In genomic region chr12:88144037-88144436, GRCh38 we compare ENCODE assay signal across 16 cellular contexts. TPM values are rescaled to one million over a fixed set of nuclear protein-coding genes. Genes with fewer than 3 reads are reported as not detected.
DNase-seq lines count a peak whose midpoint lies in the region; ATAC-seq and TF ChIP-seq lines count a peak whose summit lies in the region.
"Had no signal": no experiment of that assay in that cellular context is flagged by ENCODE, and none has a peak within 500 bp of the region (broad histone marks: within the 10 kb centered on the region; RNA-seq: fewer than 3 reads in every experiment).

No MANE protein-coding gene starts in this region.

- H3K27me3 ChIP-seq in breast epithelium (no peaks in the 10 kb centered on the region), PC-3 (ENCODE audit: low read length) (no peaks in the 10 kb centered on the region), iPS-20b (ENCODE audit: insufficient read depth, low read length) (no peaks in the 10 kb centered on the region), esophagus muscularis mucosa (no peaks in the 10 kb centered on the region)
- H3K27me3 ChIP-seq: Peyer's patch, upper lobe of left lung had no signal

- H3K27ac Mint-ChIP-seq in MCF 10A (ENCODE audit: low read depth, unreplicated experiment) (peak overlapping the region; percentile 50), type B pancreatic cell (peak overlapping the region; percentile 93)

- BruUV-seq in MCF 10A (replicated peaks; lab: Mats Ljungman, UMichigan), result no TSS peak
- BruUV-seq in PC-3 (replicated peaks; lab: Mats Ljungman, UMichigan), result no TSS peak

- DNase-seq in MCF 10A (ENCODE audit: unreplicated experiment), result no peak
- DNase-seq in breast epithelium (ENCODE audit: low spot score in 2 of 2), result no peak
- no peak for DNase-seq in PC-3
- no peak for DNase-seq in type B pancreatic cell (ENCODE audit: extremely low spot score, unreplicated experiment)
- DNase-seq in esophagus muscularis mucosa (ENCODE audit: extremely low spot score), result no peak
- DNase-seq: activated gamma-delta T cell treated with Interleukin-2 at 50 U/mL for 16 hours; NCI-H1436 treated with DMSO at 0.1 percent for 48 hours; NCI-H510A treated with DMSO at 0.1 percent for 48 hours; Peyer's patch; stimulated activated CD4-positive, alpha-beta T cell treated with anti-CD3 and anti-CD28 coated beads, Interleukin-2, amount 100 ng/mL, for 24 hours; stimulated activated CD8-positive, alpha-beta memory T cell treated with anti-CD3 and anti-CD28 coated beads, Interleukin-4, amount 100 ng/mL, for 48 hours; T-helper 17 cell; upper lobe of left lung had no signal

- TF ChIP-seq POLR2A in breast epithelium (IDR thresholded peaks at IDR 0.05) (no peak), esophagus muscularis mucosa (IDR thresholded peaks at IDR 0.05; ENCODE audit: low read depth) (no peak)

- TF ChIP-seq CTCF in MCF 10A (IDR thresholded peaks at IDR 0.05; ENCODE audit: unreplicated experiment), result no peak
- TF ChIP-seq CTCF in breast epithelium (IDR thresholded peaks at IDR 0.05), result no peak
- no peak for TF ChIP-seq CTCF in PC-3 (conservative IDR thresholded peaks at IDR 0.05; ENCODE audit: low read depth, low read length)
- no peak for TF ChIP-seq CTCF in type B pancreatic cell (conservative IDR thresholded peaks at IDR 0.05)
- no peak for TF ChIP-seq CTCF in esophagus muscularis mucosa (IDR thresholded peaks at IDR 0.05)

- POLR2A ChIA-PET in MCF 10A (lab: Yijun Ruan, JAX), result interaction anchor here (1.0 kb wide), 1 partner anchor 44 kb away, joined by 3 read pairs; no protein-coding TSS in a partner anchor
- POLR2A ChIA-PET in PC-3 (lab: Charles Lee; ENCODE audit: unreplicated experiment), result no interaction called here

- H3K36me3 ChIP-seq in breast epithelium, result peaks cover 3% of the 10 kb centered on the region
- no peaks in the 10 kb centered on the region for H3K36me3 ChIP-seq in PC-3 (ENCODE audit: low read depth, low read length)
- no peaks in the 10 kb centered on the region for H3K36me3 ChIP-seq in iPS-20b (ENCODE audit: insufficient read depth, low read depth, low read length)
- H3K36me3 ChIP-seq in esophagus muscularis mucosa, result peaks cover 0 to 8% (median 3%) of the 10 kb centered on the region in 4 donors
- H3K36me3 ChIP-seq: Peyer's patch, upper lobe of left lung had no signal

- H3K9ac ChIP-seq in PC-3 (ENCODE audit: low read length) (no peak overlapping the region), iPS-20b (ENCODE audit: low read depth, low read length) (peak overlapping the region; percentile 45; the same call in 1 of the 2 replicates)

- no peak overlapping the region for H2AFZ ChIP-seq in PC-3 (ENCODE audit: low read length)

- no peaks in the 10 kb centered on the region for H3K9me2 ChIP-seq in PC-3 (replicated peaks; ENCODE audit: low read length)

- H3K79me2 ChIP-seq in PC-3 (ENCODE audit: low read length), result peaks cover 49% of the 10 kb centered on the region

- H3K4me1 Mint-ChIP-seq in MCF 10A (ENCODE audit: insufficient read depth, unreplicated experiment) (peaks cover 24% of the 10 kb centered on the region), type B pancreatic cell (ENCODE audit: unreplicated experiment) (peaks cover 32% of the 10 kb centered on the region)

- no peaks in the 10 kb centered on the region for H3K9me3 ChIP-seq in breast epithelium
- no peaks in the 10 kb centered on the region for H3K9me3 ChIP-seq in PC-3 (ENCODE audit: low read length)
- no peaks in the 10 kb centered on the region for H3K9me3 ChIP-seq in iPS-20b (ENCODE audit: insufficient read depth, low read depth, low read length)
- no peaks in the 10 kb centered on the region for H3K9me3 ChIP-seq in esophagus muscularis mucosa
- H3K9me3 ChIP-seq: Peyer's patch, upper lobe of left lung had no signal

- H3K27me3 Mint-ChIP-seq in MCF 10A (ENCODE audit: insufficient read depth, unreplicated experiment) (no peaks in the 10 kb centered on the region), type B pancreatic cell (no peaks in the 10 kb centered on the region)
- H3K27me3 Mint-ChIP-seq: T-helper 17 cell had no signal

- H4K20me1 ChIP-seq in PC-3 (ENCODE audit: low read length), result no peaks in the 10 kb centered on the region

- intact Hi-C loops in MCF 10A (cut with micrococcal nuclease) (loop anchor here (10.0 kb wide), 1 partner anchor 1381 kb away; the partner anchor contains the start of genes GALNT4 and POC1B), breast epithelium (cut with DNase I; ENCODE audit: low total_unique reads) (no loop called here), PC-3 (cut with micrococcal nuclease) (no loop called here), esophagus muscularis mucosa (cut with DNase I) (loop anchor here (5.0 kb wide), 1 partner anchor 1563 kb away; the partner anchor contains the start of gene ATP2B1)

- CTCF ChIA-PET in MCF 10A (lab: Yijun Ruan, JAX), result no interaction called here
- CTCF ChIA-PET in PC-3 (lab: Charles Lee), result no interaction called here

- H3K9me3 Mint-ChIP-seq in MCF 10A (ENCODE audit: unreplicated experiment) (no peaks in the 10 kb centered on the region), type B pancreatic cell (no peaks in the 10 kb centered on the region)

- no peak overlapping the region for H3K4me3 ChIP-seq in breast epithelium
- peak overlapping the region; percentile 89; the same call in 1 of the 2 replicates for H3K4me3 ChIP-seq in PC-3 (ENCODE audit: low read length)
- peak overlapping the region; percentile 99 for H3K4me3 ChIP-seq in iPS-20b (ENCODE audit: low read length)
- no peak overlapping the region for H3K4me3 ChIP-seq in esophagus muscularis mucosa
- H3K4me3 ChIP-seq: upper lobe of left lung had no signal

- no peaks in the 10 kb centered on the region for H3F3A ChIP-seq in PC-3 (ENCODE audit: low read length, unreplicated experiment)

- H3K36me3 Mint-ChIP-seq in MCF 10A (ENCODE audit: insufficient read depth, unreplicated experiment) (peaks cover 16% of the 10 kb centered on the region), type B pancreatic cell (peaks cover 3% of the 10 kb centered on the region)

- H3K4me2 ChIP-seq in PC-3 (ENCODE audit: low read length), result peak overlapping the region; percentile 88

- WGBS in esophagus muscularis mucosa, result 96% methylated on average over 5 of the region's 5 CpGs

- TF ChIP-seq EP300 in esophagus muscularis mucosa (IDR thresholded peaks at IDR 0.05), result no peak

- peaks cover 0 to 8% of the 10 kb centered on the region in 2 donors for H3K4me1 ChIP-seq in breast epithelium
- peaks cover 14% of the 10 kb centered on the region for H3K4me1 ChIP-seq in PC-3 (ENCODE audit: insufficient read depth, low read length)
- H3K4me1 ChIP-seq in iPS-20b (ENCODE audit: insufficient read depth, low read length), result peaks cover 32% of the 10 kb centered on the region
- H3K4me1 ChIP-seq in esophagus muscularis mucosa, result peaks cover 4 to 44% (median 36%) of the 10 kb centered on the region in 4 donors

- no peak overlapping the region for H3K27ac ChIP-seq in breast epithelium
- no peak overlapping the region for H3K27ac ChIP-seq in PC-3 (ENCODE audit: low read length)
- H3K27ac ChIP-seq in iPS-20b (ENCODE audit: low read length), result peak overlapping the region; percentile 16
- H3K27ac ChIP-seq in esophagus muscularis mucosa (replicated peaks in 1 of 4), result no peak overlapping the region
- H3K27ac ChIP-seq: Peyer's patch, upper lobe of left lung had no signal

- H3K4me3 Mint-ChIP-seq in MCF 10A (ENCODE audit: unreplicated experiment), result peak overlapping the region; percentile 96
- H3K4me3 Mint-ChIP-seq in type B pancreatic cell, result peak overlapping the region; percentile 92

- ATAC-seq in PC-3 (no peak), HG03521 (IDR thresholded peaks at IDR 0.05; ENCODE audit: unreplicated experiment) (no peak), HG03439 (IDR thresholded peaks at IDR 0.05; ENCODE audit: unreplicated experiment) (no peak)
- ATAC-seq: T-helper 17 cell had no signal

RNA-seq across cellular contexts. Expression of gene TMTC3, which starts 1.9 kb away (rescaled TPM):
- total RNA-seq in MCF 10A (2022) (19.0 and 22.2 TPM in 2 replicates), breast epithelium (10 to 100 TPM; 14.7 to 20.6 (median 20.2) TPM), PC-3 (2014; rRNA removed) (10.0 and 11.4 TPM in 2 replicates), type B pancreatic cell (ENCODE audit: low replicate concordance) (34.1 and 38.5 TPM in 2 replicates), esophagus muscularis mucosa (10 to 100 TPM; 16.9 to 22.2 (median 18.3) TPM)

RNA-seq across cellular contexts. Expression of gene CEP290, which starts 2.1 kb away (rescaled TPM):
- total RNA-seq in MCF 10A (2022) (18.7 and 22.3 TPM in 2 replicates), breast epithelium (10 to 100 TPM; 16.6 to 27.1 (median 24.6) TPM), PC-3 (2014; rRNA removed) (9.7 and 16.1 TPM in 2 replicates), type B pancreatic cell (ENCODE audit: low replicate concordance) (8.0 and 28.5 TPM in 2 replicates), esophagus muscularis mucosa (10 to 100 TPM in 3 of 4 donors, 1 to 10 TPM in 1; 8.1 to 18.1 (median 13.6) TPM)

Comparison
In these comparisons a context has a peak if more than half of its experiments do, and no peak if none do; other contexts are left out.
1. intact Hi-C loops: an anchor here in MCF 10A (10.0 kb wide) and esophagus muscularis mucosa (5.0 kb wide); none called in breast epithelium and PC-3.
2. H3K4me3 ChIP-seq: peak in PC-3 (single experiment) and iPS-20b (single experiment); none in breast epithelium (0 of 3) and esophagus muscularis mucosa (0 of 4).